20 cellular contexts compared by ENCODE assay signal in genomic region chr6:13531956-13532355, GRCh38. TPM values are rescaled to one million over a fixed set of nuclear protein-coding genes. Genes with fewer than 3 reads are reported as not detected.
DNase-seq lines count a peak whose midpoint lies in the region; ATAC-seq, FAIRE-seq and TF ChIP-seq lines count a peak whose summit lies in the region.
"Had no signal": no experiment of that assay in that cellular context is flagged by ENCODE, and none has a peak within 500 bp of the region (broad histone marks: within the 10 kb centered on the region; RNA-seq: fewer than 3 reads in every experiment).

No MANE protein-coding gene starts in this region.

- no peak overlapping the region for H2BK5ac ChIP-seq in H9 (ENCODE audit: insufficient read length, low read length)
- H2BK5ac ChIP-seq in H1 (ENCODE audit: low read depth, low read length) = no peak overlapping the region
- H2BK5ac ChIP-seq in trophoblast cell (ENCODE audit: low read depth, low read length, poor library complexity) = no peak overlapping the region

- DNase-seq in H9 (peak; percentile 49), NT2/D1 (ENCODE audit: low read depth, low spot score) (peak; percentile 25), H1 (ENCODE audit: low read depth in 1 of 2, low spot score in 2 of 2) (no peak), trophoblast cell (peak; percentile 90 to 94), NCI-H2081 treated with DMSO at 0.1 percent for 48 hours (lab: John Stamatoyannopoulos, UW) (no peak), NCI-H128 (lab: John Stamatoyannopoulos, UW; ENCODE audit: unreplicated experiment) (no peak), midbrain (lab: John Stamatoyannopoulos, UW) (no peak)
- DNase-seq: ACHN, AML-193, DMS153, Karpas-422, MG63, NCI-H1092, NCI-H1694, NCI-H2107, SHP77, T-helper 1 cell had no signal

- peaks cover 51 to 59% of the 10 kb centered on the region in 2 experiments for H3K4me1 Mint-ChIP-seq in H9

- WGBS in H9 (ENCODE audit: extremely low coverage, insufficient read length, low lambda C conversion rate) = no CpG with 5 or more reads among the region's 4 CpGs
- 72% methylated on average over 4 of the region's 4 CpGs; no CpG with 5 or more reads in 1 of the 2 experiments for WGBS in H1 (ENCODE audit: extremely low coverage in 1 of 2, insufficient coverage in 1 of 2, insufficient read length in 1 of 2, insufficient replicate concordance in 2 of 2, low coverage in 1 of 2, low lambda C conversion rate in 2 of 2, missing lambda C conversion rate in 1 of 2), 2 experiments
- no CpG with 5 or more reads among the region's 4 CpGs for WGBS in trophoblast cell (ENCODE audit: extremely low coverage, insufficient coverage, insufficient read length)

- H3K36me3 Mint-ChIP-seq in H9 (ENCODE audit: insufficient read depth in 1 of 3, low read depth in 3 of 3) = no peaks in the 10 kb centered on the region
- H3K36me3 Mint-ChIP-seq: CD14-positive monocyte had no signal

- H3K4me1 ChIP-seq in H9 (ENCODE audit: insufficient read depth, low read length) (peaks cover 11% of the 10 kb centered on the region), NT2/D1 (ENCODE audit: insufficient read depth, insufficient read length) (peaks cover 3% of the 10 kb centered on the region), H1 (replicated peaks in 1 of 4; ENCODE audit: control insufficient read depth in 3 of 4, insufficient read depth in 4 of 4, low read length in 3 of 4) (peaks cover 5 to 20% (median 12%) of the 10 kb centered on the region in 4 experiments), trophoblast cell (ENCODE audit: control insufficient read depth in 1 of 2, insufficient read depth in 2 of 2, low read length in 2 of 2) (no peaks in the 10 kb centered on the region)

- H4K91ac ChIP-seq in H9 (ENCODE audit: insufficient read length, low read depth, low read length) (no peak overlapping the region), H1 (replicated peaks; ENCODE audit: insufficient read length, low read length) (no peak overlapping the region), trophoblast cell (ENCODE audit: low read depth, low read length) (no peak overlapping the region)

- H3K56ac ChIP-seq in H9 (ENCODE audit: insufficient read length, low read depth, low read length) (no peak overlapping the region), H1 (replicated peaks; ENCODE audit: insufficient read length, low read depth, low read length) (no peak overlapping the region)

- no peaks in the 10 kb centered on the region for H3K9me3 Mint-ChIP-seq in H9
- H3K9me3 Mint-ChIP-seq: CD14-positive monocyte had no signal

- no peak overlapping the region for H3K27ac ChIP-seq in H9 (ENCODE audit: insufficient read length, low read depth, low read length)
- no peak overlapping the region for H3K27ac ChIP-seq in H1 (ENCODE audit: low read depth, low read length)
- H3K27ac ChIP-seq in trophoblast cell (ENCODE audit: low read depth, low read length) = no peak overlapping the region

- no peak overlapping the region for H4K5ac ChIP-seq in H9 (ENCODE audit: insufficient read length, low read depth, low read length)
- H4K5ac ChIP-seq in H1 (ENCODE audit: insufficient read length, low read depth, low read length) = no peak overlapping the region

- no peaks in the 10 kb centered on the region for H3K79me1 ChIP-seq in H9 (ENCODE audit: insufficient read depth, low read depth, low read length, poor library complexity, severe bottlenecking)
- no peaks in the 10 kb centered on the region for H3K79me1 ChIP-seq in H1 (ENCODE audit: low read depth, low read length)
- no peaks in the 10 kb centered on the region for H3K79me1 ChIP-seq in trophoblast cell (ENCODE audit: low read length)

- H2BK12ac ChIP-seq in H9 (ENCODE audit: insufficient read length, low read depth, low read length) (no peak overlapping the region), H1 (ENCODE audit: low read depth, low read length) (no peak overlapping the region), trophoblast cell (ENCODE audit: low read length) (no peak overlapping the region)

- TF ChIP-seq POLR2A in H1 (IDR thresholded peaks at IDR 0.05; ENCODE audit: control extremely low read depth in 1 of 2, low read depth in 2 of 2, low read length in 2 of 2) = no peak

- no peak for TF ChIP-seq EP300 in H1 (IDR thresholded peaks at IDR 0.05; ENCODE audit: borderline replicate concordance in 1 of 2, low read depth in 2 of 2, low read length in 2 of 2)

- CTCF ChIA-PET in H1 (lab: Charles Lee; ENCODE audit: partially characterized antibody) = interaction anchor here (0.6 to 1.8 kb wide), 5 partner anchors 10 to 58 kb away, joined by 3 to 8 read pairs (median 4); partner anchors contain the start of gene SIRT5

- H3K14ac ChIP-seq in H9 (ENCODE audit: insufficient read depth, low read length) (no peak overlapping the region), H1 (ENCODE audit: insufficient read length) (no peak overlapping the region), trophoblast cell (ENCODE audit: low read length) (no peak overlapping the region)

- H3K18ac ChIP-seq in H9 (ENCODE audit: insufficient read length, low read depth, low read length) = no peak overlapping the region
- H3K18ac ChIP-seq in H1 (ENCODE audit: extremely low read depth, low read length) = no peak overlapping the region
- no peak overlapping the region for H3K18ac ChIP-seq in trophoblast cell (ENCODE audit: low read length)

- no peaks in the 10 kb centered on the region; the same call in 1 of the 2 replicates for H3K27me3 Mint-ChIP-seq in H9 (ENCODE audit: low read depth)

- H3K4me3 ChIP-seq in NT2/D1 (ENCODE audit: insufficient read length, low read depth) (no peak overlapping the region), H1 (ENCODE audit: extremely low read depth in 1 of 4, insufficient read depth in 2 of 4, low read depth in 3 of 4, low read length in 4 of 4) (no peak overlapping the region), trophoblast cell (ENCODE audit: low read depth, low read length) (no peak overlapping the region)
- H3K4me3 ChIP-seq: MG63 had no signal

- H3K9me3 ChIP-seq in H9 (ENCODE audit: control insufficient read depth, low read depth, low read length) (no peaks in the 10 kb centered on the region), NT2/D1 (ENCODE audit: insufficient read depth, low read length) (no peaks in the 10 kb centered on the region), H1 (ENCODE audit: insufficient read depth in 2 of 2, low read depth in 1 of 2, low read length in 1 of 2) (no peaks in the 10 kb centered on the region), trophoblast cell (ENCODE audit: insufficient read depth, low read depth, low read length) (peaks cover 1% of the 10 kb centered on the region)
- H3K9me3 ChIP-seq: MG63 had no signal

- H3K27me3 ChIP-seq in H9 (ENCODE audit: insufficient read depth, low read length) = no peaks in the 10 kb centered on the region
- no peaks in the 10 kb centered on the region for H3K27me3 ChIP-seq in NT2/D1 (ENCODE audit: insufficient read depth, insufficient read length)
- H3K27me3 ChIP-seq in H1 (replicated peaks in 1 of 4; ENCODE audit: control insufficient read depth in 3 of 4, extremely low read depth in 1 of 4, insufficient read depth in 3 of 4, low read length in 3 of 4) = no peaks in the 10 kb centered on the region
- H3K27me3 ChIP-seq in trophoblast cell (ENCODE audit: insufficient read depth, low read length) = no peaks in the 10 kb centered on the region
- H3K27me3 ChIP-seq: MG63 had no signal

- H3K79me2 ChIP-seq in H9 (ENCODE audit: insufficient read depth, low read length) (no peaks in the 10 kb centered on the region), H1 (ENCODE audit: control insufficient read depth in 1 of 2, insufficient read depth in 2 of 2, low read length in 2 of 2) (no peaks in the 10 kb centered on the region), trophoblast cell (ENCODE audit: control insufficient read depth, insufficient read depth, low read length, poor library complexity) (no peaks in the 10 kb centered on the region)

- no peak overlapping the region for H2BK20ac ChIP-seq in H9 (ENCODE audit: low read depth, low read length, poor library complexity, severe bottlenecking)
- no peak overlapping the region for H2BK20ac ChIP-seq in H1 (ENCODE audit: low read length)

- H2BK15ac ChIP-seq in H9 (ENCODE audit: low read depth, low read length) (no peak overlapping the region), H1 (ENCODE audit: low read length) (no peak overlapping the region)

- H2AFZ ChIP-seq in H9 (ENCODE audit: low read length) (no peak overlapping the region), H1 (ENCODE audit: low read length) (peak overlapping the region; percentile 19; the same call in 1 of the 2 replicates), trophoblast cell (ENCODE audit: insufficient read depth, low read length, poor library complexity) (no peak overlapping the region)

- no peak for FAIRE-seq in H1 (lab: Jason Lieb, UNC)

- H4K8ac ChIP-seq in H9 (replicated peaks; ENCODE audit: insufficient read length, low read depth, low read length) (no peak overlapping the region), H1 (ENCODE audit: extremely low read depth, insufficient read depth, low read length) (no peak overlapping the region), trophoblast cell (ENCODE audit: low read depth, low read length) (no peak overlapping the region)

- H2BK120ac ChIP-seq in H9 (ENCODE audit: low read depth, low read length, poor library complexity, severe bottlenecking) (no peak overlapping the region), H1 (replicated peaks; ENCODE audit: low read depth, low read length) (no peak overlapping the region), trophoblast cell (ENCODE audit: insufficient read depth, low read length, poor library complexity) (no peak overlapping the region)

- H3K9ac ChIP-seq in H9 (ENCODE audit: extremely low read depth, insufficient read length, low read length) (no peak overlapping the region), NT2/D1 (ENCODE audit: insufficient read length, low read depth) (no peak overlapping the region), H1 (replicated peaks in 1 of 4; ENCODE audit: extremely low read depth in 1 of 4, low read depth in 3 of 4, low read length in 3 of 4) (no peak overlapping the region), trophoblast cell (ENCODE audit: low read length) (no peak overlapping the region)

- H3K4me2 ChIP-seq in H9 (ENCODE audit: insufficient read depth, insufficient read length, low read length) (no peak overlapping the region), H1 (ENCODE audit: insufficient read depth in 1 of 2, low read depth in 2 of 2, low read length in 2 of 2) (no peak overlapping the region), trophoblast cell (ENCODE audit: low read length) (no peak overlapping the region)

- peak overlapping the region in 1 of 3 experiments; percentile 52; a peak in 2 of 7 replicates for H3K27ac Mint-ChIP-seq in H9
- H3K27ac Mint-ChIP-seq: CD14-positive monocyte had no signal

- H3K23ac ChIP-seq in H9 (ENCODE audit: insufficient read length, low read depth, low read length) (no peak overlapping the region), H1 (ENCODE audit: insufficient read length) (no peak overlapping the region), trophoblast cell (ENCODE audit: low read length) (no peak overlapping the region)

- H3T11ph ChIP-seq in H9 (ENCODE audit: low read length) = no peak overlapping the region

- H3K23me2 ChIP-seq in H9 (ENCODE audit: insufficient read length, low read depth, low read length, poor library complexity, severe bottlenecking) = no peaks in the 10 kb centered on the region
- H3K23me2 ChIP-seq in H1 (ENCODE audit: low read depth, low read length) = no peaks in the 10 kb centered on the region

- POLR2A ChIA-PET in H1 (lab: Charles Lee; ENCODE audit: partially characterized antibody) = interaction anchor here (0.8 to 1.3 kb wide), 2 partner anchors 82 to 110 kb away, joined by 3 to 5 read pairs; partner anchors contain the start of gene NOL7

- no peak for TF ChIP-seq CTCF in H9 (conservative IDR thresholded peaks at IDR 0.05)
- TF ChIP-seq CTCF in H1 (IDR thresholded peaks at IDR 0.05; ENCODE audit: control extremely low read depth in 1 of 3, insufficient read depth in 1 of 3, low read depth in 1 of 3, low read length in 3 of 3) = no peak

- no peaks in the 10 kb centered on the region for H3K36me3 ChIP-seq in NT2/D1 (ENCODE audit: insufficient read depth, insufficient read length, low read length)
- H3K36me3 ChIP-seq in H1 (ENCODE audit: control insufficient read depth in 2 of 4, insufficient read depth in 4 of 4, low read length in 3 of 4) = no peaks in the 10 kb centered on the region
- H3K36me3 ChIP-seq in trophoblast cell (ENCODE audit: control insufficient read depth in 1 of 2, insufficient read depth in 2 of 2, low read length in 2 of 2) = no peaks in the 10 kb centered on the region
- H3K36me3 ChIP-seq: MG63 had no signal

- ATAC-seq in GM19452 (IDR thresholded peaks at IDR 0.05; ENCODE audit: unreplicated experiment) = no peak
- ATAC-seq: SK-N-SH treated with all-trans-retinoic acid at 6 μM for 48 hours had no signal

- no peaks in the 10 kb centered on the region for H4K20me1 ChIP-seq in H9 (ENCODE audit: control insufficient read depth, insufficient read depth, insufficient read length)
- H4K20me1 ChIP-seq in H1 (replicated peaks in 1 of 2; ENCODE audit: control insufficient read depth in 1 of 2, insufficient read depth in 2 of 2, low read length in 2 of 2) = no peaks in the 10 kb centered on the region

- H4K12ac ChIP-seq in trophoblast cell (ENCODE audit: low read depth, low read length) = no peak overlapping the region

- TF ChIP-seq RAD21 in H1 (IDR thresholded peaks at IDR 0.05 in 1 of 2, conservative IDR thresholded peaks at IDR 0.05 in 1 of 2; ENCODE audit: low read depth in 2 of 2, low read length in 2 of 2) = no peak

- H2AK5ac ChIP-seq in H9 (ENCODE audit: insufficient read length, low read length) (no peak overlapping the region), H1 (ENCODE audit: low read depth, low read length) (no peak overlapping the region), trophoblast cell (ENCODE audit: low read length) (no peak overlapping the region)

- H3K4ac ChIP-seq in H9 (ENCODE audit: low read depth, low read length) (no peak overlapping the region), H1 (replicated peaks; ENCODE audit: insufficient read length, low read depth, low read length) (no peak overlapping the region), trophoblast cell (ENCODE audit: low read depth, low read length) (no peak overlapping the region)

- H3K4me3 Mint-ChIP-seq in H9 = no peak overlapping the region
- H3K4me3 Mint-ChIP-seq: CD14-positive monocyte had no signal

RNA-seq across cellular contexts. Expression of gene SIRT5, which starts 42.4 kb away (rescaled TPM):
- 14.3 and 14.6 TPM in 2 replicates for total RNA-seq in H9 (2021)
- 13.0 and 14.7 TPM in 2 replicates for total RNA-seq in H1 (2021; fragmentation: NEBNext Ultra II Directional; extraction: Animal tissue kit (Norgen Biotek cat#: 25700))
- polyA plus RNA-seq in H1 (2011; rRNA removed) = 7.4 and 8.0 TPM in 2 replicates
- polyA plus RNA-seq in H1 (2011; cell fraction: cytosol; rRNA removed) = 11.8 TPM
- polyA plus RNA-seq in H1 (2011; cell fraction: nucleus; rRNA removed) = 13.3 TPM
- 8.4 to 11.7 TPM (median 9.4 TPM) in 4 replicates for polyA plus RNA-seq in H1 (2012, experiment 1 of 2)
- 3.6 TPM for polyA plus RNA-seq in H1 (2012, experiment 2 of 2)
- polyA plus RNA-seq in H1 (2013, experiment 1 of 2) = 11.2 TPM
- polyA plus RNA-seq in H1 (2013, experiment 2 of 2) = 10.3 TPM
- polyA minus RNA-seq in H1 (2011; rRNA and poly(A)+ RNA removed) = 6.7 and 8.9 TPM in 2 replicates
- 7.4 TPM for polyA minus RNA-seq in H1 (2011; cell fraction: cytosol; rRNA and poly(A)+ RNA removed)
- 9.8 TPM for polyA minus RNA-seq in H1 (2011; cell fraction: nucleus; rRNA and poly(A)+ RNA removed)
- polyA plus RNA-seq in trophoblast cell (2013) = 8.7 TPM in 2 replicates

RNA-seq across cellular contexts. Expression of gene GFOD1, which starts 44.6 kb away (rescaled TPM):
- total RNA-seq in H9 (2021) = 6.1 TPM in 2 replicates
- total RNA-seq in H1 (2021; fragmentation: NEBNext Ultra II Directional; extraction: Animal tissue kit (Norgen Biotek cat#: 25700)) = 8.5 and 8.8 TPM in 2 replicates
- polyA plus RNA-seq in H1 (2011; rRNA removed) = 2.5 and 3.4 TPM in 2 replicates
- 2.8 TPM for polyA plus RNA-seq in H1 (2011; cell fraction: cytosol; rRNA removed)
- polyA plus RNA-seq in H1 (2011; cell fraction: nucleus; rRNA removed) = 4.1 TPM
- polyA plus RNA-seq in H1 (2012, experiment 1 of 2) = 2.5 to 3.4 TPM (median 3.1 TPM) in 4 replicates
- polyA plus RNA-seq in H1 (2012, experiment 2 of 2) = 0.63 TPM
- polyA plus RNA-seq in H1 (2013, experiment 1 of 2) = 3.5 TPM
- 3.6 TPM for polyA plus RNA-seq in H1 (2013, experiment 2 of 2)
- polyA minus RNA-seq in H1 (2011; rRNA and poly(A)+ RNA removed) = 8.5 and 10.8 TPM in 2 replicates
- 7.9 TPM for polyA minus RNA-seq in H1 (2011; cell fraction: cytosol; rRNA and poly(A)+ RNA removed)
- polyA minus RNA-seq in H1 (2011; cell fraction: nucleus; rRNA and poly(A)+ RNA removed) = 14.4 TPM
- 3.8 and 3.9 TPM in 2 replicates for polyA plus RNA-seq in trophoblast cell (2013)

Comparison
In these comparisons a context has a peak if more than half of its experiments do, and no peak if none do; other contexts are left out.
1. DNase-seq: peak in H9 (single experiment), NT2/D1 (single experiment) and trophoblast cell (2 of 2); none in H1 (0 of 2), NCI-H2081 treated with DMSO at 0.1 percent for 48 hours (single experiment), NCI-H128 (single experiment) and midbrain (single experiment).